18 cellular contexts compared by ENCODE assay signal in the genomic region with DNA sequence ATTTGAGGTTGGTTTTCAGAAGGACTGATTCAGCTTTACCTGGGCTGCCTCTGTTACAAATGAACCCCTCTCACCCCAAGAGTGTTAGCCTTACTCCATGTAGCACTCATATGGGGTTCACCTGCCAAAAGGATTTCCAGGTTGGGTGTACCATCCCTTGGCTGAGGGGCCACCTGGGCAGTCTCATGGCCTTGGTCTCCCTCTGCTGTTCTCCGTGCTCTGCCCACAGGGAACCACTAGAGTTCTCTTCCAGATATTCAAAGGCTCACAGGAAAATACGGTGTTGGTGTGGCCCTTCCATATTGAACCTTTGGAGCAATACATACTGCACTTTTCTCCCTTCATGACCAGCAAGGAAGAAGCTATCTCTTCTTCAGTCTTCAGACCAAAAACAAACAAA. TPM values are rescaled to one million over a fixed set of nuclear protein-coding genes. Genes with fewer than 3 reads are reported as not detected.
DNase-seq lines count a peak whose midpoint lies in the region; ATAC-seq, FAIRE-seq and TF ChIP-seq lines count a peak whose summit lies in the region.
"Had no signal": no experiment of that assay in that cellular context is flagged by ENCODE, and none has a peak within 500 bp of the region (broad histone marks: within the 10 kb centered on the region; RNA-seq: fewer than 3 reads in every experiment).

No MANE protein-coding gene starts in this region.

- H3K27ac ChIP-seq in body of pancreas (no peak overlapping the region), endodermal cell (ENCODE audit: low read depth, low read length) (no peak overlapping the region)
- H3K27ac ChIP-seq: GM23248 had no signal

- intact Hi-C loops in body of pancreas (cut with DNase I), result no loop called here
- intact Hi-C loops in activated CD4-positive, alpha-beta T cell treated with anti-CD3 and anti-CD28 coated beads for 36 hours (cut with DNase I, micrococcal nuclease), result no loop called here

- H3K36me3 ChIP-seq in body of pancreas (replicated peaks in 1 of 2; ENCODE audit: insufficient read depth in 1 of 2, low read depth in 2 of 2) (no peaks in the 10 kb centered on the region), endodermal cell (ENCODE audit: control insufficient read depth, insufficient read depth, low read length) (no peaks in the 10 kb centered on the region)

- H3K36me3 Mint-ChIP-seq in endodermal cell (ENCODE audit: low read depth), result no peaks in the 10 kb centered on the region
- no peaks in the 10 kb centered on the region for H3K36me3 Mint-ChIP-seq in activated CD4-positive, alpha-beta T cell treated with anti-CD3 and anti-CD28 coated beads for 36 hours (ENCODE audit: low read depth)
- H3K36me3 Mint-ChIP-seq: CD14-positive monocyte; CD8-positive, alpha-beta T cell had no signal

- CTCF ChIA-PET in activated CD4-positive, alpha-beta T cell treated with anti-CD3 and anti-CD28 coated beads for 36 hours (lab: Charles Lee), result no interaction called here

- 69 to 76% methylated on average over 2 of the region's 2 CpGs for WGBS in body of pancreas, 2 donors
- 85 to 91% methylated on average over 2 of the region's 2 CpGs for WGBS in endodermal cell (ENCODE audit: insufficient coverage in 1 of 2, insufficient read length in 1 of 2), 2 experiments

- peak; percentile 15 for ATAC-seq in body of pancreas
- ATAC-seq in activated CD4-positive, alpha-beta T cell treated with anti-CD3 and anti-CD28 coated beads for 36 hours, result no peak
- ATAC-seq: CD8-positive, alpha-beta T cell; GM12878 had no signal

- H3K9ac ChIP-seq in endodermal cell (ENCODE audit: extremely low read depth, low read length, poor library complexity, severe bottlenecking), result no peak overlapping the region
- H3K9ac ChIP-seq: GM23248 had no signal

- no peaks in the 10 kb centered on the region for H3K27me3 Mint-ChIP-seq in endodermal cell (ENCODE audit: insufficient read depth)
- peaks cover 7% of the 10 kb centered on the region for H3K27me3 Mint-ChIP-seq in activated CD4-positive, alpha-beta T cell treated with anti-CD3 and anti-CD28 coated beads for 36 hours
- H3K27me3 Mint-ChIP-seq: IgD-negative memory B cell had no signal

- H3K4me1 ChIP-seq in body of pancreas (no peaks in the 10 kb centered on the region), endodermal cell (ENCODE audit: control insufficient read depth, insufficient read depth, low read length) (no peaks in the 10 kb centered on the region)
- H3K4me1 ChIP-seq: Caco-2 had no signal

- peaks cover 0 to 3% (median 0%) of the 10 kb centered on the region in 3 donors for H3K9me3 ChIP-seq in body of pancreas
- no peaks in the 10 kb centered on the region for H3K9me3 ChIP-seq in endodermal cell (ENCODE audit: control insufficient read depth, low read length)

- peaks cover 1% of the 10 kb centered on the region for H3K9me3 Mint-ChIP-seq in endodermal cell
- H3K9me3 Mint-ChIP-seq in activated CD4-positive, alpha-beta T cell treated with anti-CD3 and anti-CD28 coated beads for 36 hours (ENCODE audit: low read depth), result peaks cover 3% of the 10 kb centered on the region
- H3K9me3 Mint-ChIP-seq: HFFc6 had no signal

- H3K4me3 ChIP-seq in AG09309 (ENCODE audit: control insufficient read depth, low read depth, low read length), result no peak overlapping the region
- no peak overlapping the region for H3K4me3 ChIP-seq in body of pancreas
- H3K4me3 ChIP-seq in endodermal cell (ENCODE audit: low read length), result no peak overlapping the region
- H3K4me3 ChIP-seq: GM12878, GM23248 had no signal

- H3K4me3 Mint-ChIP-seq in endodermal cell, result no peak overlapping the region
- no peak overlapping the region for H3K4me3 Mint-ChIP-seq in activated CD4-positive, alpha-beta T cell treated with anti-CD3 and anti-CD28 coated beads for 36 hours
- H3K4me3 Mint-ChIP-seq: CD14-positive monocyte; CD8-positive, alpha-beta T cell; H9; HFFc6; IgD-negative memory B cell had no signal

- TF ChIP-seq CTCF in AG09309 (IDR thresholded peaks at IDR 0.05; ENCODE audit: control insufficient read depth, insufficient read depth, low read depth, low read length, missing control alignments) (peak; percentile 4), D721Med (IDR thresholded peaks at IDR 0.05; ENCODE audit: insufficient read depth, missing control alignments) (peak; percentile 9), body of pancreas (IDR thresholded peaks at IDR 0.05) (peak in 1 of 7 experiments; percentile 15), endodermal cell (conservative IDR thresholded peaks at IDR 0.05) (peak; percentile 25)

- no peaks in the 10 kb centered on the region for H3K27me3 ChIP-seq in body of pancreas
- no peaks in the 10 kb centered on the region for H3K27me3 ChIP-seq in endodermal cell (ENCODE audit: control insufficient read depth, insufficient read depth, low read length, poor library complexity, severe bottlenecking)

- no peak for FAIRE-seq in D721Med (lab: Jason Lieb, UNC)
- FAIRE-seq: A204.1, GM12878, GM18507 had no signal

- H3K27ac Mint-ChIP-seq in endodermal cell, result no peak overlapping the region
- H3K27ac Mint-ChIP-seq in activated CD4-positive, alpha-beta T cell treated with anti-CD3 and anti-CD28 coated beads for 36 hours, result no peak overlapping the region
- H3K27ac Mint-ChIP-seq: CD14-positive monocyte; CD8-positive, alpha-beta T cell; H9; HFFc6; IgD-negative memory B cell had no signal

- no peaks in the 10 kb centered on the region for H3K4me1 Mint-ChIP-seq in endodermal cell
- no peaks in the 10 kb centered on the region for H3K4me1 Mint-ChIP-seq in activated CD4-positive, alpha-beta T cell treated with anti-CD3 and anti-CD28 coated beads for 36 hours
- H3K4me1 Mint-ChIP-seq: CD14-positive monocyte, H9 had no signal

- no peak for TF ChIP-seq POLR2A in body of pancreas (IDR thresholded peaks at IDR 0.05)
- TF ChIP-seq POLR2A in erythroblast (IDR thresholded peaks at IDR 0.05; ENCODE audit: low read length), result no peak

- POLR2A ChIA-PET in activated CD4-positive, alpha-beta T cell treated with anti-CD3 and anti-CD28 coated beads for 36 hours (lab: Charles Lee), result no interaction called here

- DNase-seq in AG09309 (ENCODE audit: low read depth), result no peak
- DNase-seq in D721Med (ENCODE audit: insufficient read length, low spot score), result no peak
- DNase-seq in body of pancreas, result peak in 1 of 4 donors; percentile 7
- DNase-seq in endodermal cell, result no peak
- no peak for DNase-seq in EL
- DNase-seq in erythroblast (lab: John Stamatoyannopoulos, UW), result no peak
- DNase-seq in activated CD4-positive, alpha-beta T cell treated with anti-CD3 and anti-CD28 coated beads for 36 hours, result no peak
- DNase-seq: Caco-2; CD8-positive, alpha-beta T cell; DMS53; GM23248; H9; HFFc6 had no signal

RNA-seq across cellular contexts. Expression of a gene that starts 18.0 kb away (rescaled TPM):
- total RNA-seq in body of pancreas (10 to 100 TPM in 1 of 2 donors, 1 to 10 TPM in 1; 9.6 to 36.3 TPM), endodermal cell (10 to 100 TPM; 18.3 to 19.1 TPM)
- polyA plus RNA-seq in endodermal cell (2013, experiment 1 of 2), result 12.0 TPM
- 9.1 TPM for polyA plus RNA-seq in endodermal cell (2013, experiment 2 of 2)
- under 1 TPM in 1 of 2 experiments, not detected in 1; 0.05 TPM for total RNA-seq in activated CD4-positive, alpha-beta T cell treated with anti-CD3 and anti-CD28 coated beads for 36 hours
- total RNA-seq: GM12878 had no signal
- polyA plus RNA-seq: IgD-negative memory B cell had no signal

Comparison
In these comparisons a context has a peak if more than half of its experiments do, and no peak if none do; other contexts are left out.
1. RNA of a gene that starts 18.0 kb away (total RNA-seq): 9.6 to 36.3 TPM in body of pancreas and 18.3 to 19.1 TPM in endodermal cell; 0.05 TPM in activated CD4-positive, alpha-beta T cell treated with anti-CD3 and anti-CD28 coated beads for 36 hours; every median in the first group is over 10 times any median in the second.